ENCODE assay signal across 3 cellular contexts in the genomic region with DNA sequence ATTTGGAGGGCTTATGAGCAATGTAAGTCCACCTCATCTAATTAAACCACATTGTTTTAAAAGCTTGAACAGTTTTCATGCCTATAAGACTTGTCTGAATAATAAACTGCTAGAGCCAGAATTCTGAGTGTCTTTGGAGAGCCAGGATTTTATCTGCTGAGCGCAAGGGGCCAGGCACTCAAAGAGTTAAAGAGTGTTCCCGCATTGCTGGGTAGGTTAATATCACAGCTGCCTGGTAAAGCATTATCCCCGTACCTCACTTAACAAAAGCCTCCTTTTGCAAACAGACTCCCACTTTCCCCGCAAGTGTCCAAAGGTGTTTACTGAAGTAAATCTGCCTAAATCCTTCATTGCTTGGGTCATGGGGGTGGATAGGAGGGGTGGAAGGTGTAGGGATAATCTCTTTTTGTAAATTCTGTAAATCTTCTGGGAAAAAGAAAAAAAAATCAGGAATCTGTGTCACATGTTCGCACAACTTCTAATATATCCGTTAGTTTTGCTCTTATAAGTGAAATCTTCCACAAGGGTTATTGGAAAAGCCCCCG.
TF ChIP-seq lines count a peak whose summit lies in the region.

No MANE protein-coding gene starts in this region.

TF ChIP-seq in liver, 16 proteins besides CTCF, POLR2A, EP300 and RAD21:
- TF ChIP-seq NR2F2 (IDR thresholded peaks at IDR 0.05): no peak
- no peak for TF ChIP-seq FOXA1 (IDR thresholded peaks at IDR 0.05)
- TF ChIP-seq, protein P1, sequence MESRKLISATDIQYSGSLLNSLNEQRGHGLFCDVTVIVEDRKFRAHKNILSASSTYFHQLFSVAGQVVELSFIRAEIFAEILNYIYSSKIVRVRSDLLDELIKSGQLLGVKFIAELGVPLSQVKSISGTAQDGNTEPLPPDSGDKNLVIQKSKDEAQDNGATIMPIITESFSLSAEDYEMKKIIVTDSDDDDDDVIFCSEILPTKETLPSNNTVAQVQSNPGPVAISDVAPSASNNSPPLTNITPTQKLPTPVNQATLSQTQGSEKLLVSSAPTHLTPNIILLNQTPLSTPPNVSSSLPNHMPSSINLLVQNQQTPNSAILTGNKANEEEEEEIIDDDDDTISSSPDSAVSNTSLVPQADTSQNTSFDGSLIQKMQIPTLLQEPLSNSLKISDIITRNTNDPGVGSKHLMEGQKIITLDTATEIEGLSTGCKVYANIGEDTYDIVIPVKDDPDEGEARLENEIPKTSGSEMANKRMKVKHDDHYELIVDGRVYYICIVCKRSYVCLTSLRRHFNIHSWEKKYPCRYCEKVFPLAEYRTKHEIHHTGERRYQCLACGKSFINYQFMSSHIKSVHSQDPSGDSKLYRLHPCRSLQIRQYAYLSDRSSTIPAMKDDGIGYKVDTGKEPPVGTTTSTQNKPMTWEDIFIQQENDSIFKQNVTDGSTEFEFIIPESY (IDR thresholded peaks at IDR 0.05): no peak
- TF ChIP-seq SP1 (IDR thresholded peaks at IDR 0.05): no peak
- no peak for TF ChIP-seq TAF1 (conservative IDR thresholded peaks at IDR 0.05)
- no peak for TF ChIP-seq EGR1 (IDR thresholded peaks at IDR 0.05; ENCODE audit: low read depth in 2 of 2)
- TF ChIP-seq GABPA (IDR thresholded peaks at IDR 0.05 in 1 of 2, conservative IDR thresholded peaks at IDR 0.05 in 1 of 2): no peak
- TF ChIP-seq HNF4G (IDR thresholded peaks at IDR 0.05): no peak
- TF ChIP-seq YY1 (IDR thresholded peaks at IDR 0.05): no peak
- TF ChIP-seq ATF3 (IDR thresholded peaks at IDR 0.05): no peak
TF ChIP-seq in liver: peak in this region for 0.

TF ChIP-seq in HepG2, 621 proteins besides CTCF, POLR2A, EP300 and RAD21 (continues in another document):
- TF ChIP-seq, protein P2, sequence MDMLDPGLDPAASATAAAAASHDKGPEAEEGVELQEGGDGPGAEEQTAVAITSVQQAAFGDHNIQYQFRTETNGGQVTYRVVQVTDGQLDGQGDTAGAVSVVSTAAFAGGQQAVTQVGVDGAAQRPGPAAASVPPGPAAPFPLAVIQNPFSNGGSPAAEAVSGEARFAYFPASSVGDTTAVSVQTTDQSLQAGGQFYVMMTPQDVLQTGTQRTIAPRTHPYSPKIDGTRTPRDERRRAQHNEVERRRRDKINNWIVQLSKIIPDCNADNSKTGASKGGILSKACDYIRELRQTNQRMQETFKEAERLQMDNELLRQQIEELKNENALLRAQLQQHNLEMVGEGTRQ (IDR thresholded peaks at IDR 0.05; ENCODE audit: low read depth, low read length): no peak
- TF ChIP-seq, protein P2 (CRISPR knock-in tag; IDR thresholded peaks at IDR 0.05; ENCODE audit: borderline replicate concordance): no peak
- TF ChIP-seq FOXK2 (IDR thresholded peaks at IDR 0.05): no peak
- no peak for TF ChIP-seq ETS1 (CRISPR knock-in tag; IDR thresholded peaks at IDR 0.05)
- no peak for TF ChIP-seq TERF1 (CRISPR knock-in tag; IDR thresholded peaks at IDR 0.05)
- TF ChIP-seq FLYWCH1 (CRISPR knock-in tag; IDR thresholded peaks at IDR 0.05): no peak
- no peak for TF ChIP-seq ZNF20 (CRISPR knock-in tag; IDR thresholded peaks at IDR 0.05)
- TF ChIP-seq HOMEZ (CRISPR knock-in tag; IDR thresholded peaks at IDR 0.05; ENCODE audit: low read depth): no peak
- TF ChIP-seq EHMT2 (IDR thresholded peaks at IDR 0.05; ENCODE audit: borderline replicate concordance, low read depth, low read length): no peak
- no peak for TF ChIP-seq SMAD1 (CRISPR knock-in tag; IDR thresholded peaks at IDR 0.05; ENCODE audit: borderline replicate concordance, low read depth)
- TF ChIP-seq SRSF1 (optimal IDR thresholded peaks at IDR 0.05; ENCODE audit: low read depth, low read length): no peak
- TF ChIP-seq CAMTA2 (CRISPR knock-in tag; IDR thresholded peaks at IDR 0.05; ENCODE audit: borderline replicate concordance): no peak
- TF ChIP-seq, protein P3, sequence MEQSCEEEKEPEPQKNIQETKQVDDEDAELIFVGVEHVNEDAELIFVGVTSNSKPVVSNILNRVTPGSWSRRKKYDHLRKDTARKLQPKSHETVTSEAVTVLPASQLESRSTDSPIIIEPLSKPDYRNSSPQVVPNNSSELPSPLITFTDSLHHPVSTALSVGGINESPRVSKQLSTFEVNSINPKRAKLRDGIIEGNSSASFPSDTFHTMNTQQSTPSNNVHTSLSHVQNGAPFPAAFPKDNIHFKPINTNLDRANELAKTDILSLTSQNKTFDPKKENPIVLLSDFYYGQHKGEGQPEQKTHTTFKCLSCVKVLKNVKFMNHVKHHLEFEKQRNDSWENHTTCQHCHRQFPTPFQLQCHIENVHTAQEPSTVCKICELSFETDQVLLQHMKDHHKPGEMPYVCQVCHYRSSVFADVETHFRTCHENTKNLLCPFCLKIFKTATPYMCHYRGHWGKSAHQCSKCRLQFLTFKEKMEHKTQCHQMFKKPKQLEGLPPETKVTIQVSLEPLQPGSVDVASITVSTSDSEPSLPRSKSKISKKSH (CRISPR knock-in tag; IDR thresholded peaks at IDR 0.05; ENCODE audit: borderline replicate concordance): no peak
- no peak for TF ChIP-seq ZNF644 (CRISPR knock-in tag; IDR thresholded peaks at IDR 0.05; ENCODE audit: low read depth)

TF ChIP-seq in endothelial cell of umbilical vein, 7 proteins besides CTCF, POLR2A, EP300 and RAD21:
- TF ChIP-seq, protein P4, sequence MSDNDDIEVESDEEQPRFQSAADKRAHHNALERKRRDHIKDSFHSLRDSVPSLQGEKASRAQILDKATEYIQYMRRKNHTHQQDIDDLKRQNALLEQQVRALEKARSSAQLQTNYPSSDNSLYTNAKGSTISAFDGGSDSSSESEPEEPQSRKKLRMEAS (IDR thresholded peaks at IDR 0.05; ENCODE audit: insufficient read depth, insufficient read length): no peak
- no peak for TF ChIP-seq POLR2AphosphoS5 (IDR thresholded peaks at IDR 0.05; ENCODE audit: insufficient read depth, low read depth, low read length)
- no peak for TF ChIP-seq MYC (IDR thresholded peaks at IDR 0.05; ENCODE audit: low read depth, low read length)
- TF ChIP-seq GATA2 (IDR thresholded peaks at IDR 0.05; ENCODE audit: insufficient read depth, insufficient read length, low read depth, low read length): no peak
- TF ChIP-seq JUN (IDR thresholded peaks at IDR 0.05; ENCODE audit: borderline replicate concordance, insufficient read depth, insufficient read length, low read depth): no peak
- TF ChIP-seq FOS (IDR thresholded peaks at IDR 0.05; ENCODE audit: borderline replicate concordance, insufficient read depth, low read length): no peak
- TF ChIP-seq EZH2 (IDR thresholded peaks at IDR 0.05; ENCODE audit: borderline replicate concordance, low read depth, low read length, severe bottlenecking): no peak
